ENCODE assay signal across 8 cellular contexts in the genomic region with DNA sequence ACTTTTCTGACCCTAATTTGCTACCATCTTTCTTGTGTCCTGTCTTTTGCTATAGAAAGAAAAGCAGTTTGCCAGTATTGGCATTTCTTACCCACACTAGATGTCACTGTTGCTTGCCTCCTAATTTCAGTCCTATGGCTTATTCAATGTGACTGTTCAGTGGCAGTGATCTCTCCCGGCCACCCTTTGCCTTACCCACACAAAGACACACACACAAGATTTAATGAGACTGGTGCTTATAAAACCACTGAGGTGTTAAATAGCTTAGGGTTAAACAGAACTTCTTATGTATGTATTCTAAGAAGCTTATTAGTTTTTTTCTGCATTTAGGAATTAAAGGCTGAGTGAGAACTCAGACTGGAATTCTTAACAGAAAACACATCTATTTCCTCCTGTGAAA.
DNase-seq lines count a peak whose midpoint lies in the region; ATAC-seq, FAIRE-seq and TF ChIP-seq lines count a peak whose summit lies in the region.

No MANE protein-coding gene starts in this region.

- no peaks in the 10 kb centered on the region for H3K9me3 ChIP-seq in SJCRH30 (replicated peaks)
- no peaks in the 10 kb centered on the region for H3K9me3 ChIP-seq in testis

- intact Hi-C loops in testis (cut with DNase I; ENCODE audit: low total_unique reads), result no loop called here

- TF ChIP-seq POLR2A in testis (IDR thresholded peaks at IDR 0.05), result no peak

- no peak for FAIRE-seq in frontal cortex (lab: Jason Lieb, UNC)

- H3K27me3 ChIP-seq in BJ (ENCODE audit: control insufficient read depth, insufficient read depth, low read length) (no peaks in the 10 kb centered on the region), SJCRH30 (no peaks in the 10 kb centered on the region), testis (no peaks in the 10 kb centered on the region)

- no peak overlapping the region for H3K4me3 ChIP-seq in BJ (ENCODE audit: low read depth, low read length)
- H3K4me3 ChIP-seq in SJCRH30, result no peak overlapping the region
- no peak overlapping the region for H3K4me3 ChIP-seq in testis

- H3K27ac ChIP-seq in SJCRH30 (no peak overlapping the region), testis (no peak overlapping the region)

- CTCF ChIA-PET in BJ (lab: Yijun Ruan, JAX), result interaction anchor here (0.6 to 4.7 kb wide), 11 partner anchors 14 to 1505 kb away, joined by 3 to 25 read pairs (median 3); no protein-coding TSS in a partner anchor

- H3K4me1 ChIP-seq in SJCRH30, result no peaks in the 10 kb centered on the region
- no peaks in the 10 kb centered on the region for H3K4me1 ChIP-seq in testis

- DNase-seq in BJ (ENCODE audit: low read depth), result no peak
- DNase-seq in NCI-H1092 (lab: John Stamatoyannopoulos, UW), result peak; percentile 35
- DNase-seq in SJCRH30, result peak; percentile 5 to 51
- DNase-seq in frontal cortex (ENCODE audit: low spot score in 2 of 2), result peak; percentile 4 to 33
- peak; percentile 43 for DNase-seq in testis
- DNase-seq in germinal center (ENCODE audit: low spot score), result no peak

- POLR2A ChIA-PET in BJ (lab: Charles Lee), result interaction anchor here (0.5 kb wide), 1 partner anchor 387 kb away, joined by 4 read pairs; no protein-coding TSS in a partner anchor

- WGBS in testis, 2 donors, result 36 to 41% methylated on average over 1 of the region's 1 CpG

- H3K36me3 ChIP-seq in BJ (ENCODE audit: control insufficient read depth, insufficient read depth, low read length), result no peaks in the 10 kb centered on the region
- no peaks in the 10 kb centered on the region for H3K36me3 ChIP-seq in SJCRH30
- H3K36me3 ChIP-seq in testis (ENCODE audit: low read depth, missing control alignments), result no peaks in the 10 kb centered on the region

- ATAC-seq in GM21619 (IDR thresholded peaks at IDR 0.05; ENCODE audit: unreplicated experiment), result peak; percentile 73
- ATAC-seq in GM18873 (IDR thresholded peaks at IDR 0.05; ENCODE audit: low FRiP score, unreplicated experiment), result no peak

- TF ChIP-seq CTCF in BJ (IDR thresholded peaks at IDR 0.05; ENCODE audit: insufficient read depth, low read depth, low read length) (peak; percentile 66), testis (IDR thresholded peaks at IDR 0.05) (peak in 2 of 3 experiments; percentile 27 to 31)

Comparison
In these comparisons a context has a peak if more than half of its experiments do, and no peak if none do; other contexts are left out.
1. DNase-seq: peak in NCI-H1092 (single experiment), SJCRH30 (2 of 2), frontal cortex (2 of 2) and testis (single experiment); none in BJ (single experiment) and germinal center (single experiment).